Comparison of ENCODE assay signal across 9 cellular contexts in the genomic region with DNA sequence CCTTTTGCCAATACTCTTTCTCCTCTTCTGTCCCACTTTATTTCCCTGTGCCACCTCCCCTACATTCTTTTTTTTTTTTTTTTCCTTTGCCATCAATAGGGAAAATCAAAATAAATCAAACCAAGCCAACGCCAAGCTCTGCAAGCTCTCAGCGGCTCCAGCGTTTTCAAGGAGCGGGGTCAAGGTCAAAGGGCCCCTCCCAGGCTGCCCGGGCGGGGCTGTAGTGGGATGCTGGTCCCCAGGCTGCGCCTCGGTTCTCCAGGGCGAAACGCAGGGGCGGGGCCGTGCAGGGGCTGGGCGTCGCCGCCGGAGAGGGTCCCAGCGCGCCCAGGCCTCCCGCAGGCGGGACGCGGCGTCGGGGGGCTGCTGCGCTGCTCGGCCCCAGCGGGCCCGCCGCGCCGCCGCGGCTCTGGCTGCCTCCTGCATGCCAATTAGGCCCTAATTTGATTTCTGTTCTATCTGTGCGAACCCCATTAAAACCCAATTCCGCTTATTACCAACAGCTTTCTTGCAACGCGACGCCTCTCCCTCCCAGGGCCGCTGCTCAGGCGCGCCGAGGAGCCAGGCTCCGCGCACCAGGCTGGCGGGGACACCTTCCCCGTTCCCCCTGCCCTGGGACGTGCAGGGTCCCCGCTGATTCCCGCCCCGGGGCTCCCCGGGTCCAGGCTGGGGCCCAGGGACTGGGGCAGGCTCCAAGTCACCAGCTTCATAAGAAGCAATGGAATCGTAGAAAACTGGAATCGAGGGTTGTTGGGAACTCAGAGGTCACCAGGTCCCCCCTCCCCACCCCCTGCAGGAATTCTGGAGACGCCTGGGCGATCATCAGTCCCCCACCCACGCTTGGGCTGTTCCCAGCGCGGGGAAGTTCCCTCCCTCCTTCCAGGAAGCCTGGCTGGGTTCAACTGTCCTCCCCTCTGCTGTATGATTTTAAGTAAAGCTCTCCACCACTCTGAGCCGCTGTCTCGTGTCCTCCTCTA. TPM values are rescaled to one million over a fixed set of nuclear protein-coding genes. Genes with fewer than 3 reads are reported as not detected.
DNase-seq lines count a peak whose midpoint lies in the region; ATAC-seq, FAIRE-seq and TF ChIP-seq lines count a peak whose summit lies in the region.
"Had no signal": no experiment of that assay in that cellular context is flagged by ENCODE, and none has a peak within 500 bp of the region (broad histone marks: within the 10 kb centered on the region; RNA-seq: fewer than 3 reads in every experiment).

No MANE protein-coding gene starts in this region.

- no peaks in the 10 kb centered on the region for H3K36me3 Mint-ChIP-seq in CD8-positive, alpha-beta T cell
- no peaks in the 10 kb centered on the region for H3K36me3 Mint-ChIP-seq in stimulated activated naive CD8-positive, alpha-beta T cell treated with anti-CD3 and anti-CD28 coated beads, Interleukin-15, Interleukin-2, amounts not matched to agents 100 ng/mL and 50 ng/mL, for 24 hours (ENCODE audit: low read depth)

- CTCF ChIA-PET in CD8-positive, alpha-beta T cell (lab: Charles Lee), result interaction anchor here (1.1 kb wide), 1 partner anchor 201 kb away, joined by 3 read pairs; no protein-coding TSS in a partner anchor
- CTCF ChIA-PET in HepG2 (lab: Yijun Ruan, JAX; ENCODE audit: low intra/inter-chr PET ratio, low total read pairs), result no interaction called here

- FAIRE-seq in bronchial epithelial cell (lab: Jason Lieb, UNC) (no peak), HepG2 (lab: Jason Lieb, UNC) (no peak), frontal cortex (lab: Jason Lieb, UNC) (no peak)

- no peaks in the 10 kb centered on the region for H3K27me3 ChIP-seq in CD8-positive, alpha-beta T cell (ENCODE audit: insufficient read depth, low read length)
- no peaks in the 10 kb centered on the region for H3K27me3 ChIP-seq in bronchial epithelial cell (ENCODE audit: control insufficient read depth, insufficient read depth, low read length)
- peaks cover 4 to 28% of the 10 kb centered on the region in 2 experiments for H3K27me3 ChIP-seq in HepG2 (ENCODE audit: control insufficient read depth in 1 of 2, insufficient read depth in 2 of 2, low read length in 2 of 2)

- POLR2A ChIA-PET in CD8-positive, alpha-beta T cell (lab: Charles Lee), result no interaction called here
- POLR2A ChIA-PET in HepG2 (lab: Yijun Ruan, JAX), result no interaction called here

- H2AFZ ChIP-seq in HepG2 (ENCODE audit: low read length), result no peak overlapping the region

- H3K9me3 ChIP-seq in CD8-positive, alpha-beta T cell (ENCODE audit: low read length), result no peaks in the 10 kb centered on the region
- no peaks in the 10 kb centered on the region for H3K9me3 ChIP-seq in HepG2 (ENCODE audit: low read length)

- DNase-seq in CD8-positive, alpha-beta T cell, result peak in 2 of 7 experiments; percentile 7 to 27
- DNase-seq in KBM-7 (peak; percentile 48), bronchial epithelial cell (ENCODE audit: low read depth) (no peak), HepG2 (ENCODE audit: low spot score) (no peak), frontal cortex (ENCODE audit: low spot score in 2 of 2) (no peak)

- no peaks in the 10 kb centered on the region for H3K9me3 Mint-ChIP-seq in CD8-positive, alpha-beta T cell
- no peaks in the 10 kb centered on the region for H3K9me3 Mint-ChIP-seq in stimulated activated naive CD8-positive, alpha-beta T cell treated with anti-CD3 and anti-CD28 coated beads, Interleukin-15, Interleukin-2, amounts not matched to agents 100 ng/mL and 50 ng/mL, for 24 hours

- H3K9ac ChIP-seq in HepG2 (ENCODE audit: insufficient read depth, low read depth, low read length), result no peak overlapping the region

- H3K4me3 Mint-ChIP-seq in CD8-positive, alpha-beta T cell, result peak overlapping the region; percentile 15
- H3K4me3 Mint-ChIP-seq in stimulated activated naive CD8-positive, alpha-beta T cell treated with anti-CD3 and anti-CD28 coated beads, Interleukin-15, Interleukin-2, amounts not matched to agents 100 ng/mL and 50 ng/mL, for 24 hours, result peak overlapping the region; percentile 55

- no peak for TF ChIP-seq CTCF in CD8-positive, alpha-beta T cell (IDR thresholded peaks at IDR 0.05)
- TF ChIP-seq CTCF in bronchial epithelial cell (IDR thresholded peaks at IDR 0.05; ENCODE audit: insufficient read depth, low read length, severe bottlenecking) (no peak), HepG2 (CRISPR knock-in tag; IDR thresholded peaks at IDR 0.05) (no peak)

- no peaks in the 10 kb centered on the region for H3K36me3 ChIP-seq in CD8-positive, alpha-beta T cell (ENCODE audit: insufficient read depth, low read length)
- H3K36me3 ChIP-seq in bronchial epithelial cell (ENCODE audit: control insufficient read depth, insufficient read depth, low read length) (no peaks in the 10 kb centered on the region), HepG2 (replicated peaks in 1 of 2; ENCODE audit: control insufficient read depth in 1 of 2, insufficient read depth in 2 of 2, low read length in 2 of 2) (no peaks in the 10 kb centered on the region)

- H4K20me1 ChIP-seq in HepG2 (ENCODE audit: insufficient read depth, low read length), result no peaks in the 10 kb centered on the region

- peak overlapping the region; percentile 15 for H3K4me3 ChIP-seq in CD8-positive, alpha-beta T cell (ENCODE audit: low read depth, low read length)
- peak overlapping the region; percentile 19 for H3K4me3 ChIP-seq in bronchial epithelial cell (ENCODE audit: low read depth, low read length)
- H3K4me3 ChIP-seq in HepG2 (replicated peaks in 1 of 3; ENCODE audit: insufficient read depth in 1 of 3, low read depth in 2 of 3, low read length in 3 of 3), result no peak overlapping the region

- no peak overlapping the region for H3K27ac ChIP-seq in CD8-positive, alpha-beta T cell (ENCODE audit: low read depth, low read length)
- no peak overlapping the region for H3K27ac ChIP-seq in HepG2 (ENCODE audit: extremely low read length, insufficient read depth, low read length)
- H3K27ac ChIP-seq: epithelial cell of prostate had no signal

- no peaks in the 10 kb centered on the region for H3K4me1 ChIP-seq in CD8-positive, alpha-beta T cell (ENCODE audit: insufficient read depth, low read length)
- H3K4me1 ChIP-seq in HepG2 (ENCODE audit: insufficient read depth, low read length), result no peaks in the 10 kb centered on the region

- intact Hi-C loops in CD8-positive, alpha-beta T cell (cut with DNase I, micrococcal nuclease), result no loop called here
- intact Hi-C loops in HepG2 (cut with micrococcal nuclease; ENCODE audit: unreplicated experiment), result no loop called here

- H3K4me2 ChIP-seq in HepG2 (ENCODE audit: low read depth, low read length), result peak overlapping the region; percentile 7; the same call in 1 of the 2 replicates

- BruUV-seq in HepG2 (replicated peaks; lab: Mats Ljungman, UMichigan), result no TSS peak

- WGBS in HepG2 (ENCODE audit: low lambda C conversion rate), result 41% methylated on average over 35 of the region's 60 CpGs

- no peaks in the 10 kb centered on the region for H3K79me2 ChIP-seq in HepG2 (ENCODE audit: insufficient read depth, low read length)

- no peak for ATAC-seq in CD8-positive, alpha-beta T cell
- ATAC-seq in HepG2 (no peak), HG02970 (IDR thresholded peaks at IDR 0.05; ENCODE audit: low FRiP score, unreplicated experiment) (no peak), GM18870 (IDR thresholded peaks at IDR 0.05; ENCODE audit: unreplicated experiment) (no peak)

- in situ Hi-C loops in KBM-7 (cut with MboI; ENCODE audit: low pct_unique_long_range_greater_than_20kb, low sequenced_read_pairs) (no loop called here), HepG2 (cut with HindIII; ENCODE audit: extremely low pct_ligation_motif_present, low pct_unique_long_range_greater_than_20kb) (no loop called here)

- TF ChIP-seq POLR2A in HepG2 (IDR thresholded peaks at IDR 0.05; ENCODE audit: insufficient read depth in 1 of 2, low read depth in 2 of 2, low read length in 2 of 2), result no peak

- no peak for TF ChIP-seq RAD21 in HepG2 (CRISPR knock-in tag; IDR thresholded peaks at IDR 0.05)

- H3K4me1 Mint-ChIP-seq in CD8-positive, alpha-beta T cell (ENCODE audit: low read depth), result peaks cover 6% of the 10 kb centered on the region
- H3K4me1 Mint-ChIP-seq in stimulated activated naive CD8-positive, alpha-beta T cell treated with anti-CD3 and anti-CD28 coated beads, Interleukin-15, Interleukin-2, amounts not matched to agents 100 ng/mL and 50 ng/mL, for 24 hours (ENCODE audit: low read depth), result peaks cover 4% of the 10 kb centered on the region

- peaks cover 14% of the 10 kb centered on the region for H3K27me3 Mint-ChIP-seq in CD8-positive, alpha-beta T cell (ENCODE audit: low read depth)
- peaks cover 4% of the 10 kb centered on the region for H3K27me3 Mint-ChIP-seq in stimulated activated naive CD8-positive, alpha-beta T cell treated with anti-CD3 and anti-CD28 coated beads, Interleukin-15, Interleukin-2, amounts not matched to agents 100 ng/mL and 50 ng/mL, for 24 hours

- TF ChIP-seq EP300 in HepG2 (IDR thresholded peaks at IDR 0.05; ENCODE audit: low read depth in 2 of 2, low read length in 2 of 2) (no peak), HepG2 (CRISPR knock-in tag; IDR thresholded peaks at IDR 0.05; ENCODE audit: borderline replicate concordance) (no peak)

- no peak overlapping the region for H3K27ac Mint-ChIP-seq in CD8-positive, alpha-beta T cell
- no peak overlapping the region for H3K27ac Mint-ChIP-seq in stimulated activated naive CD8-positive, alpha-beta T cell treated with anti-CD3 and anti-CD28 coated beads, Interleukin-15, Interleukin-2, amounts not matched to agents 100 ng/mL and 50 ng/mL, for 24 hours

RNA-seq across cellular contexts. Expression of a gene that starts 50.7 kb away (rescaled TPM):
- 1 to 10 TPM in 1 of 2 experiments, under 1 TPM in 1; 0.97 to 1.3 TPM for total RNA-seq in CD8-positive, alpha-beta T cell
- total RNA-seq in bronchial epithelial cell (0.79 and 1.8 TPM in 2 replicates), HepG2 (2016; rRNA removed; fragmentation: Illumina TruSeq; extraction: Trizol) (0.60 and 0.70 TPM in 2 replicates), frontal cortex (0.82 TPM)
- 0.62 TPM in 1 of 2 replicates, not detected in the other for total RNA-seq in HepG2 (2016; cell fraction: cytosol; rRNA removed; fragmentation: Illumina TruSeq; extraction: Trizol; ENCODE audit: low read depth)
- 0.84 and 0.98 TPM in 2 replicates for total RNA-seq in HepG2 (2016; cell fraction: insoluble cytoplasmic fraction; rRNA removed; fragmentation: Illumina TruSeq; extraction: Trizol)
- not detected in 2 replicates for total RNA-seq in HepG2 (2016; cell fraction: membrane; rRNA removed; fragmentation: Illumina TruSeq; extraction: Trizol)
- 0.81 TPM in 1 of 2 replicates, not detected in the other for total RNA-seq in HepG2 (2016; cell fraction: nucleus; rRNA removed; fragmentation: Illumina TruSeq; extraction: Trizol)
- polyA plus RNA-seq in HepG2 (2011; rRNA removed), result 2.1 and 2.2 TPM in 2 replicates
- 0.27 and 1.1 TPM in 2 replicates for polyA plus RNA-seq in HepG2 (2011; cell fraction: cytosol; rRNA removed)
- 0.38 TPM in 1 of 2 replicates, not detected in the other for polyA plus RNA-seq in HepG2 (2011; cell fraction: nucleus; rRNA removed)
- 6.8 and 8.0 TPM in 2 replicates for polyA plus RNA-seq in HepG2 (2012)
- polyA plus RNA-seq in HepG2 (2016; cell fraction: cytosol; fragmentation: Illumina TruSeq; extraction: Trizol; ENCODE audit: low read depth), result 0.40 and 1.3 TPM in 2 replicates
- 2.8 and 3.3 TPM in 2 replicates for polyA plus RNA-seq in HepG2 (2016; cell fraction: insoluble cytoplasmic fraction; fragmentation: Illumina TruSeq; extraction: Trizol; ENCODE audit: low read depth)
- 0.83 and 1.4 TPM in 2 replicates for polyA plus RNA-seq in HepG2 (2016; cell fraction: membrane; fragmentation: Illumina TruSeq; extraction: Trizol; ENCODE audit: low read depth)
- polyA plus RNA-seq in HepG2 (2016; cell fraction: nucleus; fragmentation: Illumina TruSeq; extraction: Trizol; ENCODE audit: insufficient read depth, low read depth), result 1.6 and 1.9 TPM in 2 replicates
- 0.46 and 0.84 TPM in 2 replicates for polyA minus RNA-seq in HepG2 (2011; rRNA and poly(A)+ RNA removed; ENCODE audit: low replicate concordance)
- polyA minus RNA-seq in HepG2 (2011; cell fraction: cytosol; rRNA and poly(A)+ RNA removed), result not detected in 2 replicates
- polyA minus RNA-seq in HepG2 (2011; cell fraction: nucleus; rRNA and poly(A)+ RNA removed), result not detected in 2 replicates

Comparison
In these comparisons a context has a peak if more than half of its experiments do, and no peak if none do; other contexts are left out.
1. H3K4me3 ChIP-seq: peak in CD8-positive, alpha-beta T cell (single experiment) and bronchial epithelial cell (single experiment); none in HepG2 (0 of 3).